Comparison of ENCODE assay signal across 9 cellular contexts in genomic region chr14:21105095-21105494, GRCh38. TPM values are rescaled to one million over a fixed set of nuclear protein-coding genes. Genes with fewer than 3 reads are reported as not detected.
DNase-seq lines count a peak whose midpoint lies in the region; ATAC-seq and TF ChIP-seq lines count a peak whose summit lies in the region.
"Had no signal": no experiment of that assay in that cellular context is flagged by ENCODE, and none has a peak within 500 bp of the region (broad histone marks: within the 10 kb centered on the region; RNA-seq: fewer than 3 reads in every experiment).

No MANE protein-coding gene starts in this region.

- H3K27me3 ChIP-seq in BLaER1 (no peaks in the 10 kb centered on the region), Karpas-422 (ENCODE audit: low read length) (no peaks in the 10 kb centered on the region)
- H3K27me3 ChIP-seq: ovary had no signal

- peaks cover 10% of the 10 kb centered on the region; the same call in 1 of the 2 replicates for H3K79me2 ChIP-seq in Karpas-422 (ENCODE audit: low read length)

- H3K4me1 ChIP-seq in BLaER1 = peaks cover 45% of the 10 kb centered on the region
- peaks cover 55% of the 10 kb centered on the region for H3K4me1 ChIP-seq in Karpas-422 (ENCODE audit: low read length)

- DNase-seq in Karpas-422 (no peak), DMS153 (lab: John Stamatoyannopoulos, UW) (no peak), NCI-H748 treated with DMSO at 0.1 percent for 48 hours (lab: John Stamatoyannopoulos, UW) (no peak), GM20000 (ENCODE audit: low spot score) (no peak)

- H3K4me2 ChIP-seq in BLaER1 = peak overlapping the region; percentile 83
- H3K4me2 ChIP-seq in Karpas-422 (ENCODE audit: low read depth, low read length, poor library complexity, severe bottlenecking) = peak overlapping the region; percentile 98

- H3K27ac Mint-ChIP-seq in nephron = peak overlapping the region; percentile 83 to 96 (median 96)

- H3K9me3 ChIP-seq in BLaER1 = no peaks in the 10 kb centered on the region
- H3K9me3 ChIP-seq in Karpas-422 (ENCODE audit: low read length) = no peaks in the 10 kb centered on the region
- H3K9me3 ChIP-seq: ovary had no signal

- no peaks in the 10 kb centered on the region for H3K9me3 Mint-ChIP-seq in nephron

- H3K4me1 Mint-ChIP-seq in nephron = peaks cover 59% of the 10 kb centered on the region

- no peaks in the 10 kb centered on the region for H3K36me3 Mint-ChIP-seq in nephron (ENCODE audit: low read depth)

- H4K20me1 ChIP-seq in BLaER1 = no peaks in the 10 kb centered on the region
- H4K20me1 ChIP-seq in Karpas-422 (ENCODE audit: insufficient read depth, low read depth, low read length) = no peaks in the 10 kb centered on the region; the same call in 1 of the 2 replicates

- TF ChIP-seq CTCF in nephron (IDR thresholded peaks at IDR 0.05; ENCODE audit: unreplicated experiment in 3 of 3) (no peak), GM20000 (IDR thresholded peaks at IDR 0.05; ENCODE audit: extremely low read depth, missing control alignments) (no peak)

- H2AFZ ChIP-seq in Karpas-422 (ENCODE audit: low read length) = no peak overlapping the region

- H3K27ac ChIP-seq in BLaER1 (0 out of 2 replicates have a peak overlapping the region, but pooled peaks have one; percentile 100), Karpas-422 (ENCODE audit: low read length) (peak overlapping the region; percentile 68; the same call in 1 of the 2 replicates), cingulate gyrus (ENCODE audit: low read depth, low read length) (peak overlapping the region; percentile 99)

- H3K36me3 ChIP-seq in BLaER1 (no peaks in the 10 kb centered on the region), Karpas-422 (ENCODE audit: insufficient read depth, low read length) (no peaks in the 10 kb centered on the region)
- H3K36me3 ChIP-seq: ovary had no signal

- ATAC-seq in GM21360 (IDR thresholded peaks at IDR 0.05; ENCODE audit: unreplicated experiment) = no peak

- no peaks in the 10 kb centered on the region for H3K9me2 ChIP-seq in Karpas-422 (replicated peaks; ENCODE audit: insufficient read depth, low read length)

- H3K27me3 Mint-ChIP-seq in nephron (ENCODE audit: low read depth) = no peaks in the 10 kb centered on the region

- H3K4me3 Mint-ChIP-seq in nephron = peak overlapping the region in 1 of 3 experiments; percentile 92

- peak overlapping the region; percentile 99 for H3K9ac ChIP-seq in BLaER1
- H3K9ac ChIP-seq in Karpas-422 (ENCODE audit: low read length) = peak overlapping the region; percentile 96

- H3K4me3 ChIP-seq in BLaER1 (peak overlapping the region; percentile 87; the same call in 1 of the 2 replicates), Karpas-422 (ENCODE audit: low read length) (peak overlapping the region; percentile 96)

RNA-seq across cellular contexts. Expression of gene TMEM253, which starts 4.2 kb away (rescaled TPM):
- total RNA-seq in Karpas-422 (2014; rRNA removed; shearing (Covaris generic); ENCODE audit: low replicate concordance) = not detected in 2 replicates

RNA-seq across cellular contexts. Expression of gene ZNF219, which starts 6.6 kb away (rescaled TPM):
- 3.4 and 3.8 TPM in 2 replicates for total RNA-seq in Karpas-422 (2014; rRNA removed; shearing (Covaris generic); ENCODE audit: low replicate concordance)

RNA-seq across cellular contexts. Expression of gene ARHGEF40, which starts 35.0 kb away (rescaled TPM):
- total RNA-seq in Karpas-422 (2014; rRNA removed; shearing (Covaris generic); ENCODE audit: low replicate concordance) = 2.2 TPM in 2 replicates

RNA-seq across cellular contexts. Expression of gene RNASE8, which starts 47.5 kb away (rescaled TPM):
- not detected in 2 replicates for total RNA-seq in Karpas-422 (2014; rRNA removed; shearing (Covaris generic); ENCODE audit: low replicate concordance)
- total RNA-seq: ovary had no signal

RNA-seq across cellular contexts. Expression of gene OR5AU1, which starts 50.8 kb away (rescaled TPM):
- total RNA-seq in Karpas-422 (2014; rRNA removed; shearing (Covaris generic); ENCODE audit: low replicate concordance) = not detected in 2 replicates
- total RNA-seq: ovary had no signal
